ENCODE assay signal across 28 cellular contexts in genomic region chr1:109723351-109723750, GRCh38. TPM values are rescaled to one million over a fixed set of nuclear protein-coding genes. Genes with fewer than 3 reads are reported as not detected.
DNase-seq lines count a peak whose midpoint lies in the region; ATAC-seq and TF ChIP-seq lines count a peak whose summit lies in the region.
"Had no signal": no experiment of that assay in that cellular context is flagged by ENCODE, and none has a peak within 500 bp of the region (broad histone marks: within the 10 kb centered on the region; RNA-seq: fewer than 3 reads in every experiment).

No MANE protein-coding gene starts in this region.

- intact Hi-C loops in left ventricle myocardium superior (cut with micrococcal nuclease) = no loop called here

- no peak for TF ChIP-seq RAD21 in Ishikawa (IDR thresholded peaks at IDR 0.05; ENCODE audit: low read depth)

- DNase-seq in AG10803 (ENCODE audit: low read depth) (peak; percentile 70), fibroblast of gingiva (ENCODE audit: low read depth) (peak; percentile 25), mucosa of gallbladder (ENCODE audit: low spot score) (peak; percentile 21), NCI-H2107 (lab: John Stamatoyannopoulos, UW) (no peak), left ventricle myocardium superior (no peak), ureter (ENCODE audit: low spot score) (no peak)
- DNase-seq: activated B cell treated with CpG ODN at 0.5 μM for 24 hours; activated naive CD4-positive, alpha-beta T cell; activated T-cell treated with anti-CD3 and anti-CD28 coated beads, Interleukin-2, amount 50 U/mL, for 72 hours; CD4-positive, CD25-positive, alpha-beta regulatory T cell; DMS 273 treated with DMSO at 0.1 percent for 48 hours; effector memory CD8-positive, alpha-beta T cell; GOT3; NCI-H187; NCI-H2171 treated with DMSO at 0.1 percent for 48 hours; NCI-H69; nephron progenitor cell; pancreas; SHP77 treated with DMSO at 0.1 percent for 48 hours; spleen; SW 1271 had no signal

- ATAC-seq in left ventricle myocardium superior (no peak), HG02973 (IDR thresholded peaks at IDR 0.05; ENCODE audit: unreplicated experiment) (no peak)
- ATAC-seq: activated T-cell treated with anti-CD3 and anti-CD28 coated beads, Interleukin-2, amount 50 U/mL, for 72 hours; effector memory CD8-positive, alpha-beta T cell; Panc1; pancreas had no signal

- no peak overlapping the region for H3K4me3 ChIP-seq in AG10803 (ENCODE audit: low read length)
- H3K4me3 ChIP-seq: breast epithelium, pancreas, right atrium auricular region, spleen had no signal

- no peak for TF ChIP-seq CTCF in AG10803 (conservative IDR thresholded peaks at IDR 0.05; ENCODE audit: low read length)

- TF ChIP-seq EP300 in Ishikawa (IDR thresholded peaks at IDR 0.05; ENCODE audit: borderline replicate concordance) = no peak

TF ChIP-seq in Ishikawa, 13 proteins besides CTCF, POLR2A, EP300 and RAD21:
- TF ChIP-seq YY1 (IDR thresholded peaks at IDR 0.05; ENCODE audit: low read depth) (no peak), NFIC (IDR thresholded peaks at IDR 0.05) (peak; percentile 36), USF1 (IDR thresholded peaks at IDR 0.05) (0 out of 2 replicates have a peak, but pooled peaks have one; percentile 3), TEAD4 (IDR thresholded peaks at IDR 0.05) (peak; percentile 84)

RNA-seq across cellular contexts. Expression of gene GSTM5, which starts 11.3 kb away (rescaled TPM):
- total RNA-seq in mucosa of gallbladder (32.8 TPM), left ventricle myocardium superior (2.6 TPM), ureter (11.6 TPM)
- total RNA-seq: CD4-positive, CD25-positive, alpha-beta regulatory T cell; mononuclear cell had no signal

RNA-seq across cellular contexts. Expression of gene GSTM3, which starts 17.5 kb away (rescaled TPM):
- total RNA-seq in mucosa of gallbladder (40.6 TPM), left ventricle myocardium superior (113 TPM), ureter (55.6 TPM)

RNA-seq across cellular contexts. Expression of gene GSTM1, which starts 35.7 kb away (rescaled TPM):
- total RNA-seq in mucosa of gallbladder = 0.40 TPM
- not detected for total RNA-seq in left ventricle myocardium superior
- total RNA-seq in ureter = not detected
- total RNA-seq: mononuclear cell had no signal

RNA-seq across cellular contexts. Expression of gene EPS8L3, which starts 40.4 kb away (rescaled TPM):
- total RNA-seq in mucosa of gallbladder (459 TPM), left ventricle myocardium superior (not detected), ureter (0.55 TPM)
- total RNA-seq: activated B cell treated with CpG ODN at 0.5 μM for 24 hours; activated T-cell treated with anti-CD3 and anti-CD28 coated beads, Interleukin-2, amount 50 U/mL, for 72 hours; CD4-positive, CD25-positive, alpha-beta regulatory T cell; lower leg skin; mononuclear cell had no signal

RNA-seq across cellular contexts. Expression of gene GSTM2, which starts 55.5 kb away (rescaled TPM):
- total RNA-seq in mucosa of gallbladder (69.9 TPM), left ventricle myocardium superior (83.6 TPM), ureter (104 TPM)

Comparison
In these comparisons a context has a peak if more than half of its experiments do, and no peak if none do; other contexts are left out.
1. DNase-seq: peak in AG10803 (single experiment), fibroblast of gingiva (single experiment) and mucosa of gallbladder (single experiment); none in NCI-H2107 (single experiment), left ventricle myocardium superior (single experiment) and ureter (single experiment).